Comparison of ENCODE assay signal across 8 cellular contexts in the genomic region with DNA sequence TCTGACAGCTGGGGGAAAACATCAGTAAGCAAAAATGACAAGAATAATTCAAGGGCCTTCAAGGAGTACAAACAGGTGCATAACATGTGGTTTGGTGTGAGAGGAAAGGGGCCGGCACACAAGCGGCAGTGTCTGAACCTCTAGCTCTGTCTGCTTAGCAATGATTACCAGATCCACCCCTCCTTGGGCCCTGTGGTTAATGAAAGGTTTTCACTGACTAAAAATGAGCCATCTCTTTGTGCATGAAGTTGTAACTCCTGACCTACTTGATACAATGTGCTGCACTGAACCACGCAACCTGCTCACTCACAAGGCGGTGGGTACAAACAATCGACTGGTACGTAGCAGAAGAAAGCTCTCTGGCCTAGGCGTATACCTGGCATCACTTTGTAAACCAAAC. TPM values are rescaled to one million over a fixed set of nuclear protein-coding genes. Genes with fewer than 3 reads are reported as not detected.
DNase-seq lines count a peak whose midpoint lies in the region; ATAC-seq and TF ChIP-seq lines count a peak whose summit lies in the region.

No MANE protein-coding gene starts in this region.

- no peaks in the 10 kb centered on the region for H4K20me1 ChIP-seq in KMS-11 (ENCODE audit: insufficient read depth)

- H3K4me3 ChIP-seq in KMS-11 (IDR thresholded peaks at IDR 0.05; ENCODE audit: insufficient read depth, low read depth, low read length): no peak overlapping the region

- peak; percentile 76 for ATAC-seq in GM21423 (IDR thresholded peaks at IDR 0.05; ENCODE audit: unreplicated experiment)

- H2AFZ ChIP-seq in KMS-11 (ENCODE audit: low read depth): no peak overlapping the region

- DNase-seq in ACHN (peak; percentile 49), OCI-M2 (lab: John Stamatoyannopoulos, UW; ENCODE audit: unreplicated experiment) (no peak), COLO668 (lab: John Stamatoyannopoulos, UW; ENCODE audit: unreplicated experiment) (no peak), ureter (ENCODE audit: low spot score) (no peak)
- peak; percentile 16 to 38 for DNase-seq in activated T-helper 1 cell treated with anti-CD3 and anti-CD28 coated beads, Interleukin-2, amount 50 U/mL, for 16 hours (ENCODE audit: low read depth in 1 of 2, low spot score in 1 of 2)
- DNase-seq in stimulated activated CD4-positive, alpha-beta T cell treated with anti-CD3 and anti-CD28 coated beads, Interleukin-4, amount 100 ng/mL, for 4 hours: peak; percentile 29 to 38

- no peaks in the 10 kb centered on the region for H3K27me3 ChIP-seq in KMS-11 (ENCODE audit: insufficient read depth, low read depth)

- no peaks in the 10 kb centered on the region for H3K36me3 ChIP-seq in KMS-11 (ENCODE audit: insufficient read depth)

- in situ Hi-C loops in ACHN (cut with HindIII; ENCODE audit: low pct_ligation_motif_present, low pct_unique_long_range_greater_than_20kb, low sequenced_read_pairs): no loop called here

- H3K27ac ChIP-seq in KMS-11: peak overlapping the region; percentile 94

- peaks cover 87% of the 10 kb centered on the region for H3K79me2 ChIP-seq in KMS-11 (ENCODE audit: insufficient read depth, low read depth)

- H3K4me2 ChIP-seq in KMS-11: peak overlapping the region; percentile 98

- H3K4me1 ChIP-seq in KMS-11 (ENCODE audit: low read depth, poor library complexity, severe bottlenecking): peaks cover 97% of the 10 kb centered on the region

- H3K9ac ChIP-seq in KMS-11: peak overlapping the region; percentile 61

- TF ChIP-seq CTCF in KMS-11 (conservative IDR thresholded peaks at IDR 0.05; ENCODE audit: low read depth, low read length): no peak

RNA-seq across cellular contexts. Expression of a gene that starts 15.1 kb away (rescaled TPM):
- 12.4 TPM for total RNA-seq in ureter

RNA-seq across cellular contexts. Expression of a gene that starts 39.7 kb away (rescaled TPM):
- 98.2 TPM for total RNA-seq in ureter

RNA-seq across cellular contexts. Expression of a gene that starts 41.0 kb away (rescaled TPM):
- 55.5 TPM for total RNA-seq in ureter

Comparison
In these comparisons a context has a peak if more than half of its experiments do, and no peak if none do; other contexts are left out.
1. DNase-seq: peak in ACHN (single experiment), activated T-helper 1 cell treated with anti-CD3 and anti-CD28 coated beads, Interleukin-2, amount 50 U/mL, for 16 hours (2 of 2) and stimulated activated CD4-positive, alpha-beta T cell treated with anti-CD3 and anti-CD28 coated beads, Interleukin-4, amount 100 ng/mL, for 4 hours (2 of 2); none in OCI-M2 (single experiment), COLO668 (single experiment) and ureter (single experiment).